1 cellular context compared by ENCODE assay signal in genomic region chr5:157821822-157822622, GRCh38.
TF ChIP-seq lines count a peak whose summit lies in the region.

No MANE protein-coding gene starts in this region.

TF ChIP-seq in GM12878, 131 proteins besides CTCF, POLR2A, EP300 and RAD21 (continued from another document):
- TF ChIP-seq, protein P1, sequence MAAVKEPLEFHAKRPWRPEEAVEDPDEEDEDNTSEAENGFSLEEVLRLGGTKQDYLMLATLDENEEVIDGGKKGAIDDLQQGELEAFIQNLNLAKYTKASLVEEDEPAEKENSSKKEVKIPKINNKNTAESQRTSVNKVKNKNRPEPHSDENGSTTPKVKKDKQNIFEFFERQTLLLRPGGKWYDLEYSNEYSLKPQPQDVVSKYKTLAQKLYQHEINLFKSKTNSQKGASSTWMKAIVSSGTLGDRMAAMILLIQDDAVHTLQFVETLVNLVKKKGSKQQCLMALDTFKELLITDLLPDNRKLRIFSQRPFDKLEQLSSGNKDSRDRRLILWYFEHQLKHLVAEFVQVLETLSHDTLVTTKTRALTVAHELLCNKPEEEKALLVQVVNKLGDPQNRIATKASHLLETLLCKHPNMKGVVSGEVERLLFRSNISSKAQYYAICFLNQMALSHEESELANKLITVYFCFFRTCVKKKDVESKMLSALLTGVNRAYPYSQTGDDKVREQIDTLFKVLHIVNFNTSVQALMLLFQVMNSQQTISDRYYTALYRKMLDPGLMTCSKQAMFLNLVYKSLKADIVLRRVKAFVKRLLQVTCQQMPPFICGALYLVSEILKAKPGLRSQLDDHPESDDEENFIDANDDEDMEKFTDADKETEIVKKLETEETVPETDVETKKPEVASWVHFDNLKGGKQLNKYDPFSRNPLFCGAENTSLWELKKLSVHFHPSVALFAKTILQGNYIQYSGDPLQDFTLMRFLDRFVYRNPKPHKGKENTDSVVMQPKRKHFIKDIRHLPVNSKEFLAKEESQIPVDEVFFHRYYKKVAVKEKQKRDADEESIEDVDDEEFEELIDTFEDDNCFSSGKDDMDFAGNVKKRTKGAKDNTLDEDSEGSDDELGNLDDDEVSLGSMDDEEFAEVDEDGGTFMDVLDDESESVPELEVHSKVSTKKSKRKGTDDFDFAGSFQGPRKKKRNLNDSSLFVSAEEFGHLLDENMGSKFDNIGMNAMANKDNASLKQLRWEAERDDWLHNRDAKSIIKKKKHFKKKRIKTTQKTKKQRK (IDR thresholded peaks at IDR 0.05; ENCODE audit: low read depth, low read length): no peak
